Comparison of ENCODE assay signal across 8 cellular contexts in the genomic region with DNA sequence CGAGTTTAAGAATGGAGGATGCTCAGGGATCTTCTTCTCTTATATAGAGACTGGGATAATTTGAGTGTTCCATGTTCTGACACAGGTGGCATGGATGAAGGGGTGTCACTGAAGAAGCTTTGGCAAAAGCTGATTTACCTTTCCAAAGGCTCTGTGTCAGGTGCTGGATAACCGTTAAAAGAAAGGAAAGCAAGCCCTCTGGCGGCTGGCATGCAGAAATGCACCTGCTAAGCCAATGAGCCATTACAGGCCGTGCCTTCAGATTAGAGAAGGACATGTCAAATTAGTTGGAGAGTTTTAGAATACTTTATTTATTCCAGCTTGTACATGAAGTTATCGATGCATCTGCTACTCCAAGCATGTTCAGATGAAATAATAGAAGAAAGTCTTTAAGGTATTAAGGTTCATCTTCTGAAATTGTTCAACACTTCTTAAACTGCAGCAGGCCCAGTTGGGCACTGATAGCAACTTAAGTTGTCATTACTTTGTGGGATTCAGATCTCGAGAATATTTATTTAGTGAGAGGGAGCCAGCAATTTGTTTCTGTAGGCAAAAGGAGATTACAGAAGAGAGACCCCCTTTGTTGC.
DNase-seq lines count a peak whose midpoint lies in the region; ATAC-seq, FAIRE-seq and TF ChIP-seq lines count a peak whose summit lies in the region.
"Had no signal": no experiment of that assay in that cellular context is flagged by ENCODE, and none has a peak within 500 bp of the region (broad histone marks: within the 10 kb centered on the region; RNA-seq: fewer than 3 reads in every experiment).

No MANE protein-coding gene starts in this region.

- H3K27me3 Mint-ChIP-seq in type B pancreatic cell: peaks cover 28% of the 10 kb centered on the region

- no peak overlapping the region for H3K27ac Mint-ChIP-seq in type B pancreatic cell
- H3K27ac Mint-ChIP-seq: activated naive CD4-positive, alpha-beta T cell treated with anti-CD3 and anti-CD28 coated beads, Interleukin-2, amount 50 U/mL, for 72 hours had no signal

- H3K4me1 Mint-ChIP-seq in type B pancreatic cell (ENCODE audit: unreplicated experiment): no peaks in the 10 kb centered on the region

- H3K9me3 Mint-ChIP-seq in type B pancreatic cell: no peaks in the 10 kb centered on the region
- H3K9me3 Mint-ChIP-seq: activated naive CD4-positive, alpha-beta T cell treated with anti-CD3 and anti-CD28 coated beads, Interleukin-2, amount 50 U/mL, for 72 hours had no signal

- H3K36me3 Mint-ChIP-seq in type B pancreatic cell: no peaks in the 10 kb centered on the region
- H3K36me3 Mint-ChIP-seq: activated naive CD4-positive, alpha-beta T cell treated with anti-CD3 and anti-CD28 coated beads, Interleukin-2, amount 50 U/mL, for 72 hours had no signal

- FAIRE-seq in islet of Langerhans (lab: Jason Lieb, UNC): peak; percentile 58

- peak; percentile 30 for DNase-seq in Daoy (ENCODE audit: low read depth)
- DNase-seq in GM19238 (ENCODE audit: insufficient read length, low spot score): peak; percentile 3
- peak; percentile 39 for DNase-seq in NCI-H345 treated with DMSO at 0.1 percent for 48 hours (lab: John Stamatoyannopoulos, UW; ENCODE audit: unreplicated experiment)
- peak; percentile 70 for DNase-seq in astrocyte of the hippocampus (ENCODE audit: low read depth, low spot score)
- no peak for DNase-seq in type B pancreatic cell (ENCODE audit: extremely low spot score, unreplicated experiment)

- TF ChIP-seq CTCF in type B pancreatic cell (conservative IDR thresholded peaks at IDR 0.05): peak; percentile 96

- no peak overlapping the region for H3K4me3 Mint-ChIP-seq in type B pancreatic cell

- peak; percentile 92 for ATAC-seq in HG03159 (IDR thresholded peaks at IDR 0.05; ENCODE audit: unreplicated experiment)
- ATAC-seq: activated naive CD4-positive, alpha-beta T cell treated with anti-CD3 and anti-CD28 coated beads, Interleukin-2, amount 50 U/mL, for 72 hours had no signal
